ENCODE assay signal across 19 cellular contexts in the genomic region with DNA sequence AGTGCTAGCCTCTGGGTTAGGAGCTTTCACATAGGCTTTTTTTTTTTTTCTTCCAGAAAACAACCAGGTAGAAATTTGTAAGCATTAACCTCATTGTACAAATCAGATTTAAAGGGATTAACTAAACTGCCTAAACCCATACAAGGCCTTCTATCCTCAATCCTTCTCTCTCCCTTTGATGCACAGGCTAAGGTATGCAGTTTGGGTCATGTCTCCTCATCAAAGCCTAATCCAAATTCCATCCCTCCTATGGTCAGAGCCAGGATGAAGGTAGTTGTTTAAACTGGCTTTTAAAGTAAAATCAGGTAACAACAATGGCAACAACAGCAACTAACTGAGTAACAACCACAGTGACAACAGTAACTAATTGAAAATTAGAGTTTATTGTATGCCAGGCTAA.
DNase-seq lines count a peak whose midpoint lies in the region; ATAC-seq and TF ChIP-seq lines count a peak whose summit lies in the region.
"Had no signal": no experiment of that assay in that cellular context is flagged by ENCODE, and none has a peak within 500 bp of the region (broad histone marks: within the 10 kb centered on the region; RNA-seq: fewer than 3 reads in every experiment).

No MANE protein-coding gene starts in this region.

- H3K4me2 ChIP-seq in OCI-LY1 (ENCODE audit: low read length), result no peak overlapping the region; the same call in 1 of the 2 replicates
- H3K4me2 ChIP-seq in neural progenitor cell, result peak overlapping the region; percentile 53
- H3K4me2 ChIP-seq: BLaER1 had no signal

- ATAC-seq in GM18907 (IDR thresholded peaks at IDR 0.05; ENCODE audit: unreplicated experiment), result no peak

- H3K9ac ChIP-seq in OCI-LY1 (ENCODE audit: low read length), result no peak overlapping the region
- no peak overlapping the region for H3K9ac ChIP-seq in endodermal cell (ENCODE audit: extremely low read depth, low read length, poor library complexity, severe bottlenecking)
- H3K9ac ChIP-seq in neural progenitor cell, result no peak overlapping the region
- H3K9ac ChIP-seq: BLaER1 had no signal

- no peaks in the 10 kb centered on the region for H3K27me3 ChIP-seq in OCI-LY1 (ENCODE audit: insufficient read depth, low read length)
- no peaks in the 10 kb centered on the region for H3K27me3 ChIP-seq in endodermal cell (ENCODE audit: control insufficient read depth, insufficient read depth, low read length, poor library complexity, severe bottlenecking)
- H3K27me3 ChIP-seq in neural progenitor cell, result no peaks in the 10 kb centered on the region
- no peaks in the 10 kb centered on the region for H3K27me3 ChIP-seq in brain microvascular endothelial cell (replicated peaks)
- no peaks in the 10 kb centered on the region for H3K27me3 ChIP-seq in HAP-1 (ENCODE audit: low read depth)
- H3K27me3 ChIP-seq: BE2C, BLaER1 had no signal

- H3K36me3 Mint-ChIP-seq in endodermal cell (ENCODE audit: low read depth) (no peaks in the 10 kb centered on the region), neural progenitor cell (peaks cover 4% of the 10 kb centered on the region)
- H3K36me3 Mint-ChIP-seq: CD14-positive monocyte; CD4-positive, alpha-beta memory T cell; CD4-positive, CD25-positive, alpha-beta regulatory T cell; CD8-positive, alpha-beta memory T cell had no signal

- in situ Hi-C loops in brain microvascular endothelial cell (cut with HindIII; ENCODE audit: low pct_ligation_motif_present, low sequenced_read_pairs), result no loop called here
- in situ Hi-C loops in HAP-1 (cut with MboI; ENCODE audit: low sequenced_read_pairs), result no loop called here

- H3K27ac ChIP-seq in OCI-LY1 (ENCODE audit: low read depth, low read length, poor library complexity, severe bottlenecking) (peak overlapping the region; percentile 68), endodermal cell (ENCODE audit: low read depth, low read length) (no peak overlapping the region), neural progenitor cell (peak overlapping the region; percentile 69), brain microvascular endothelial cell (no peak overlapping the region)
- H3K27ac ChIP-seq: BLaER1 had no signal

- H3K4me3 ChIP-seq in OCI-LY1 (ENCODE audit: low read depth, low read length, poor library complexity, severe bottlenecking), result no peak overlapping the region
- H3K4me3 ChIP-seq in endodermal cell (ENCODE audit: low read length), result no peak overlapping the region
- no peak overlapping the region for H3K4me3 ChIP-seq in neural progenitor cell
- no peak overlapping the region for H3K4me3 ChIP-seq in brain microvascular endothelial cell (ENCODE audit: low read depth, low read length)
- no peak overlapping the region for H3K4me3 ChIP-seq in HAP-1
- H3K4me3 ChIP-seq: BLaER1 had no signal

- TF ChIP-seq CTCF in OCI-LY1 (IDR thresholded peaks at IDR 0.05; ENCODE audit: low read length) (no peak), endodermal cell (conservative IDR thresholded peaks at IDR 0.05) (no peak), neural progenitor cell (IDR thresholded peaks at IDR 0.05) (no peak), brain microvascular endothelial cell (IDR thresholded peaks at IDR 0.05; ENCODE audit: low read depth, low read length, missing control alignments) (no peak)

- H3K4me1 Mint-ChIP-seq in endodermal cell (peaks cover 7% of the 10 kb centered on the region), neural progenitor cell (peaks cover 8% of the 10 kb centered on the region)
- H3K4me1 Mint-ChIP-seq: CD14-positive monocyte; CD4-positive, alpha-beta memory T cell; CD4-positive, CD25-positive, alpha-beta regulatory T cell; CD8-positive, alpha-beta memory T cell had no signal

- peak overlapping the region; percentile 35 for H3K27ac Mint-ChIP-seq in endodermal cell
- peak overlapping the region; percentile 91 for H3K27ac Mint-ChIP-seq in neural progenitor cell
- H3K27ac Mint-ChIP-seq: CD4-positive, alpha-beta memory T cell; CD4-positive, CD25-positive, alpha-beta regulatory T cell; CD8-positive, alpha-beta memory T cell had no signal

- H3K9me3 Mint-ChIP-seq in endodermal cell (peaks cover 22% of the 10 kb centered on the region), neural progenitor cell (peaks cover 19% of the 10 kb centered on the region)

- H3K9me3 ChIP-seq in OCI-LY1 (ENCODE audit: low read length), result peaks cover 6% of the 10 kb centered on the region; the same call in 1 of the 2 replicates
- H3K9me3 ChIP-seq in endodermal cell (ENCODE audit: control insufficient read depth, low read length), result no peaks in the 10 kb centered on the region
- H3K9me3 ChIP-seq in neural progenitor cell (ENCODE audit: low read depth), result no peaks in the 10 kb centered on the region
- no peaks in the 10 kb centered on the region for H3K9me3 ChIP-seq in HAP-1
- H3K9me3 ChIP-seq: BE2C, BLaER1 had no signal

- no peaks in the 10 kb centered on the region for H4K20me1 ChIP-seq in OCI-LY1 (ENCODE audit: insufficient read depth, low read length)
- no peaks in the 10 kb centered on the region for H4K20me1 ChIP-seq in neural progenitor cell (ENCODE audit: low read depth)
- H4K20me1 ChIP-seq: BLaER1 had no signal

- DNase-seq in endodermal cell, result no peak
- peak; percentile 55 for DNase-seq in neural progenitor cell (ENCODE audit: low spot score)
- DNase-seq in brain microvascular endothelial cell, result no peak
- no peak for DNase-seq in stimulated activated CD4-positive, alpha-beta T cell treated with anti-CD3 and anti-CD28 coated beads, Interleukin-2, amount 100 ng/mL, for 48 hours
- DNase-seq in HAP-1 (ENCODE audit: low spot score in 2 of 2), result no peak
- DNase-seq: 8988T; ACHN; BE2C; C1 segment of cervical spinal cord; CD4-positive, alpha-beta memory T cell; CD4-positive, CD25-positive, alpha-beta regulatory T cell; CD8-positive, alpha-beta memory T cell; COR-L47; DMS79 treated with DMSO at 0.1 percent for 48 hours; GF-D8 had no signal

- H3K27me3 Mint-ChIP-seq in endodermal cell (ENCODE audit: insufficient read depth), result no peaks in the 10 kb centered on the region
- no peaks in the 10 kb centered on the region for H3K27me3 Mint-ChIP-seq in neural progenitor cell (ENCODE audit: insufficient read depth, low read depth)
- H3K27me3 Mint-ChIP-seq: CD4-positive, alpha-beta memory T cell; CD4-positive, CD25-positive, alpha-beta regulatory T cell had no signal

- H3K4me3 Mint-ChIP-seq in endodermal cell (no peak overlapping the region), neural progenitor cell (no peak overlapping the region)
- H3K4me3 Mint-ChIP-seq: CD14-positive monocyte; CD4-positive, alpha-beta memory T cell; CD4-positive, CD25-positive, alpha-beta regulatory T cell; CD8-positive, alpha-beta memory T cell had no signal

- H3K79me2 ChIP-seq in OCI-LY1 (ENCODE audit: insufficient read depth, low read length) (no peaks in the 10 kb centered on the region), neural progenitor cell (ENCODE audit: low read depth) (no peaks in the 10 kb centered on the region)

- H3K9me2 ChIP-seq in OCI-LY1 (ENCODE audit: low read depth, low read length), result no peaks in the 10 kb centered on the region

- H2AFZ ChIP-seq in OCI-LY1 (ENCODE audit: low read length), result no peak overlapping the region
- no peak overlapping the region for H2AFZ ChIP-seq in neural progenitor cell (replicated peaks)

- H3K4me1 ChIP-seq in OCI-LY1 (ENCODE audit: insufficient read depth, low read length, severe bottlenecking) (peaks cover 30% of the 10 kb centered on the region), endodermal cell (ENCODE audit: control insufficient read depth, insufficient read depth, low read length) (no peaks in the 10 kb centered on the region), neural progenitor cell (peaks cover 20% of the 10 kb centered on the region), HAP-1 (peaks cover 4% of the 10 kb centered on the region)
- H3K4me1 ChIP-seq: BE2C, BLaER1 had no signal

- H3F3A ChIP-seq in OCI-LY1 (ENCODE audit: insufficient read depth, low read length) (peaks cover 4% of the 10 kb centered on the region; the same call in 1 of the 2 replicates), neural progenitor cell (ENCODE audit: low read depth) (peaks cover 17% of the 10 kb centered on the region)

- no peaks in the 10 kb centered on the region; the same call in 1 of the 2 replicates for H3K36me3 ChIP-seq in OCI-LY1 (ENCODE audit: insufficient read depth, low read length)
- H3K36me3 ChIP-seq in endodermal cell (ENCODE audit: control insufficient read depth, insufficient read depth, low read length), result no peaks in the 10 kb centered on the region
- H3K36me3 ChIP-seq in neural progenitor cell, result no peaks in the 10 kb centered on the region
- no peaks in the 10 kb centered on the region for H3K36me3 ChIP-seq in brain microvascular endothelial cell (replicated peaks)
- H3K36me3 ChIP-seq in HAP-1 (replicated peaks), result no peaks in the 10 kb centered on the region
- H3K36me3 ChIP-seq: BE2C, BLaER1 had no signal

Comparison
In these comparisons a context has a peak if more than half of its experiments do, and no peak if none do; other contexts are left out.
1. H3K27ac ChIP-seq: peak in OCI-LY1 (single experiment) and neural progenitor cell (single experiment); none in endodermal cell (single experiment) and brain microvascular endothelial cell (single experiment).